In genomic region chr16:85810097-85810741, GRCh38 we compare ENCODE assay signal across 26 cellular contexts. TPM values are rescaled to one million over a fixed set of nuclear protein-coding genes. Genes with fewer than 3 reads are reported as not detected.
DNase-seq lines count a peak whose midpoint lies in the region; ATAC-seq, FAIRE-seq and TF ChIP-seq lines count a peak whose summit lies in the region.
"Had no signal": no experiment of that assay in that cellular context is flagged by ENCODE, and none has a peak within 500 bp of the region (broad histone marks: within the 10 kb centered on the region; RNA-seq: fewer than 3 reads in every experiment).

No MANE protein-coding gene starts in this region.

- H2AFZ ChIP-seq in neural progenitor cell (replicated peaks), result no peak overlapping the region
- H2AFZ ChIP-seq: GM23248 had no signal

- no peak overlapping the region for H3K27ac Mint-ChIP-seq in stimulated activated naive CD8-positive, alpha-beta T cell treated with anti-CD3 and anti-CD28 coated beads, Interleukin-15, amount 100 ng/mL, for 72 hours
- H3K27ac Mint-ChIP-seq in neural progenitor cell, result peak overlapping the region; percentile 69
- H3K27ac Mint-ChIP-seq: CD8-positive, alpha-beta T cell had no signal

- H3K36me3 Mint-ChIP-seq in neural progenitor cell, result peaks cover 16% of the 10 kb centered on the region

- H3K27ac ChIP-seq in kidney (ENCODE audit: low read depth in 2 of 2, low read length in 2 of 2) (no peak overlapping the region), neural progenitor cell (no peak overlapping the region)
- H3K27ac ChIP-seq: A549, GM23248, KMS-11, RWPE1 had no signal

- H3K27me3 Mint-ChIP-seq in stimulated activated naive CD8-positive, alpha-beta T cell treated with anti-CD3 and anti-CD28 coated beads, Interleukin-15, amount 100 ng/mL, for 72 hours, result peaks cover 47% of the 10 kb centered on the region
- peaks cover 14% of the 10 kb centered on the region for H3K27me3 Mint-ChIP-seq in neural progenitor cell (ENCODE audit: insufficient read depth, low read depth)

- FAIRE-seq in kidney (lab: Jason Lieb, UNC), result no peak
- FAIRE-seq: A549, GM12892, GM19239 had no signal

- peaks cover 21% of the 10 kb centered on the region for H3K27me3 ChIP-seq in neural progenitor cell

- H3K4me3 Mint-ChIP-seq in stimulated activated naive CD8-positive, alpha-beta T cell treated with anti-CD3 and anti-CD28 coated beads, Interleukin-15, amount 100 ng/mL, for 72 hours, result no peak overlapping the region
- no peak overlapping the region for H3K4me3 Mint-ChIP-seq in neural progenitor cell
- H3K4me3 Mint-ChIP-seq: CD8-positive, alpha-beta T cell had no signal

- no peak for TF ChIP-seq CTCF in kidney (IDR thresholded peaks at IDR 0.05; ENCODE audit: borderline replicate concordance, extremely low read depth, insufficient read depth)
- TF ChIP-seq CTCF in neural progenitor cell (IDR thresholded peaks at IDR 0.05), result no peak

- no peak for DNase-seq in stimulated activated naive CD8-positive, alpha-beta T cell treated with anti-CD3 and anti-CD28 coated beads, Interleukin-15, amount 100 ng/mL, for 72 hours
- DNase-seq in stimulated activated naive CD8-positive, alpha-beta T cell treated with anti-CD3 and anti-CD28 coated beads, Interleukin-15, Interleukin-2, amounts not matched to agents 100 U/mL and 50 U/mL, for 24 hours, result no peak
- DNase-seq in kidney (peak; percentile 47), neural progenitor cell (ENCODE audit: low spot score) (no peak), NCI-H2029 (lab: John Stamatoyannopoulos, UW) (no peak)
- DNase-seq: AML-193; C1 segment of cervical spinal cord; CD8-positive, alpha-beta T cell; DMS79 treated with DMSO at 0.1 percent for 48 hours; GF-D8; GM23248; H7; IMR-90; MM.1S; NCI-H2029 treated with DMSO at 0.1 percent for 48 hours; NCI-H446 treated with DMSO at 0.1 percent for 48 hours; NCI-H526; SHP77 treated with DMSO at 0.1 percent for 48 hours had no signal

- H3K79me2 ChIP-seq in neural progenitor cell (ENCODE audit: low read depth), result no peaks in the 10 kb centered on the region

- H3K4me3 ChIP-seq in kidney (ENCODE audit: low read length in 2 of 2) (no peak overlapping the region), neural progenitor cell (no peak overlapping the region)
- H3K4me3 ChIP-seq: A549, GM23248 had no signal

- no peaks in the 10 kb centered on the region for H4K20me1 ChIP-seq in neural progenitor cell (ENCODE audit: low read depth)

- H3K4me1 ChIP-seq in kidney (ENCODE audit: control insufficient read depth in 1 of 2, insufficient read depth in 1 of 2, low read depth in 1 of 2, low read length in 2 of 2) (no peaks in the 10 kb centered on the region), neural progenitor cell (peaks cover 4% of the 10 kb centered on the region)
- H3K4me1 ChIP-seq: A549 had no signal

- H3K9me3 Mint-ChIP-seq in stimulated activated naive CD8-positive, alpha-beta T cell treated with anti-CD3 and anti-CD28 coated beads, Interleukin-15, amount 100 ng/mL, for 72 hours, result no peaks in the 10 kb centered on the region
- no peaks in the 10 kb centered on the region for H3K9me3 Mint-ChIP-seq in neural progenitor cell
- H3K9me3 Mint-ChIP-seq: CD8-positive, alpha-beta T cell had no signal

- H3K4me1 Mint-ChIP-seq in stimulated activated naive CD8-positive, alpha-beta T cell treated with anti-CD3 and anti-CD28 coated beads, Interleukin-15, amount 100 ng/mL, for 72 hours, result peaks cover 4% of the 10 kb centered on the region
- peaks cover 5% of the 10 kb centered on the region for H3K4me1 Mint-ChIP-seq in neural progenitor cell

- intact Hi-C loops in kidney (cut with DNase I), result loop anchor here (10.0 kb wide), 1 partner anchor 705 kb away; the partner anchor contains the start of gene FOXF1

- H3K9me3 ChIP-seq in kidney (ENCODE audit: control insufficient read depth in 1 of 2, low read length in 2 of 2), result no peaks in the 10 kb centered on the region
- no peaks in the 10 kb centered on the region for H3K9me3 ChIP-seq in neural progenitor cell (ENCODE audit: low read depth)
- H3K9me3 ChIP-seq: A549 had no signal

- H3K9ac ChIP-seq in kidney (ENCODE audit: low read length in 2 of 2) (no peak overlapping the region), neural progenitor cell (no peak overlapping the region)
- H3K9ac ChIP-seq: GM23248, KMS-11 had no signal

- no peaks in the 10 kb centered on the region for H3F3A ChIP-seq in neural progenitor cell (ENCODE audit: low read depth)

- H3K4me2 ChIP-seq in neural progenitor cell, result no peak overlapping the region
- H3K4me2 ChIP-seq: A549, KMS-11 had no signal

- ATAC-seq in stimulated activated naive CD8-positive, alpha-beta T cell treated with anti-CD3 and anti-CD28 coated beads, Interleukin-15, amount 100 ng/mL, for 72 hours, result peak; percentile 37
- ATAC-seq in stimulated activated naive CD8-positive, alpha-beta T cell treated with anti-CD3 and anti-CD28 coated beads, Interleukin-15, Interleukin-2, amounts not matched to agents 100 U/mL and 50 U/mL, for 24 hours, result no peak
- no peak for ATAC-seq in GM19467 (IDR thresholded peaks at IDR 0.05; ENCODE audit: unreplicated experiment)
- no peak for ATAC-seq in HG02885 (IDR thresholded peaks at IDR 0.05; ENCODE audit: poor library complexity, unreplicated experiment)
- ATAC-seq: CD8-positive, alpha-beta T cell; Panc1 had no signal

- H3K36me3 ChIP-seq in kidney (ENCODE audit: control insufficient read depth in 1 of 2, insufficient read depth in 2 of 2, low read length in 2 of 2), result peaks cover 11 to 17% of the 10 kb centered on the region in 2 donors
- H3K36me3 ChIP-seq in neural progenitor cell, result no peaks in the 10 kb centered on the region

RNA-seq across cellular contexts. Expression of gene COX4I1, which starts 10.7 kb away (rescaled TPM):
- 439 TPM for total RNA-seq in kidney
- polyA plus RNA-seq in kidney (ENCODE audit: insufficient read depth, low read depth, low replicate concordance), result 1,996 TPM
- 308 and 386 TPM in 2 replicates for total RNA-seq in neural progenitor cell (ENCODE audit: low replicate concordance)

RNA-seq across cellular contexts. Expression of gene EMC8, which starts 10.9 kb away (rescaled TPM):
- total RNA-seq in kidney (20.9 TPM), neural progenitor cell (ENCODE audit: low replicate concordance) (25.1 and 38.7 TPM in 2 replicates)
- polyA plus RNA-seq in kidney (ENCODE audit: insufficient read depth, low read depth, low replicate concordance), result 24.7 TPM

RNA-seq across cellular contexts. Expression of gene C16orf74, which starts 59.3 kb away (rescaled TPM):
- 3.5 TPM for total RNA-seq in kidney
- 4.6 TPM for polyA plus RNA-seq in kidney (ENCODE audit: insufficient read depth, low read depth, low replicate concordance)
- total RNA-seq in neural progenitor cell (ENCODE audit: low replicate concordance), result 1.1 TPM in 1 of 2 replicates, not detected in the other
